ENCODE assay signal across 8 cellular contexts in the genomic region with DNA sequence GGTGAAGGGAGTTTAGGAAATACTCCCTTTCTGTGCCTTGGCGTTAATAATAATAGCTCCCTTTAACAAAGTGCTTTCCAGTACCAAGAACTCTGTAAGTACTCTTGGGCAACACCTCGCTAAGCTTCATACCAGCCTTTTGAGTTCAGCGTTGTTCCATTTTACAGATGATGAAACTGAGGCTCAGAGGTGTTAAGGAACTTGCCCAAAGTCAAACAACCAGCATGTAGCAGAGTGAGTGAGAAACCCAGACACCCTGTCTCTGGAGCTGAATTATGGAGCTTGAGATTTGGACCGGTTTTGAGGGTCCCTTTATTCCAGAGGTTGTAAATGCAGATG. TPM values are rescaled to one million over a fixed set of nuclear protein-coding genes. Genes with fewer than 3 reads are reported as not detected.
DNase-seq lines count a peak whose midpoint lies in the region; ATAC-seq, FAIRE-seq and TF ChIP-seq lines count a peak whose summit lies in the region.

No MANE protein-coding gene starts in this region.

- no peak for FAIRE-seq in keratinocyte (lab: Jason Lieb, UNC)

- H3K27me3 Mint-ChIP-seq in activated T-helper 2 cell treated with anti-CD3 and anti-CD28 coated beads, Interferon-gamma antibody, Interleukin-2, Interleukin-4, amounts not matched to agents 10 μg/mL and 5 μg/mL and 100 μg/mL, durations not matched to agents 14 hours and 24 hours and 36 hours (ENCODE audit: low read depth) = no peaks in the 10 kb centered on the region

- dilution Hi-C loops in keratinocyte (cut with MboI; ENCODE audit: extremely low pct_ligation_motif_present, low sequenced_read_pairs) = no loop called here

- peak overlapping the region; percentile 91 for H3K27ac Mint-ChIP-seq in activated T-helper 2 cell treated with anti-CD3 and anti-CD28 coated beads, Interferon-gamma antibody, Interleukin-2, Interleukin-4, amounts not matched to agents 10 μg/mL and 5 μg/mL and 100 μg/mL, durations not matched to agents 14 hours and 24 hours and 36 hours

- H3K9me1 ChIP-seq in keratinocyte (ENCODE audit: control insufficient read depth, extremely low read depth, insufficient read depth, low read length) = peaks cover 3% of the 10 kb centered on the region

- peak overlapping the region; percentile 97 for H3K4me3 Mint-ChIP-seq in activated T-helper 2 cell treated with anti-CD3 and anti-CD28 coated beads, Interferon-gamma antibody, Interleukin-2, Interleukin-4, amounts not matched to agents 10 μg/mL and 5 μg/mL and 100 μg/mL, durations not matched to agents 14 hours and 24 hours and 36 hours (ENCODE audit: low read depth)

- peaks cover 27% of the 10 kb centered on the region for H3K4me1 Mint-ChIP-seq in activated T-helper 2 cell treated with anti-CD3 and anti-CD28 coated beads, Interferon-gamma antibody, Interleukin-2, Interleukin-4, amounts not matched to agents 10 μg/mL and 5 μg/mL and 100 μg/mL, durations not matched to agents 14 hours and 24 hours and 36 hours (ENCODE audit: low read depth)

- H3K27me3 ChIP-seq in keratinocyte (ENCODE audit: control insufficient read depth, extremely low read depth, insufficient read depth, low read length) (no peaks in the 10 kb centered on the region), stomach smooth muscle (ENCODE audit: control insufficient read depth in 1 of 2, insufficient read depth in 2 of 2, low read length in 2 of 2) (no peaks in the 10 kb centered on the region)

- peak overlapping the region; percentile 70 to 100 (median 100) for H3K4me3 ChIP-seq in keratinocyte (ENCODE audit: control insufficient read depth in 2 of 3, extremely low read depth in 1 of 3, insufficient read depth in 2 of 3, low read depth in 1 of 3, low read length in 3 of 3)
- H3K4me3 ChIP-seq in stomach smooth muscle (ENCODE audit: low read length in 2 of 2) = peak overlapping the region; percentile 97 to 100

- ATAC-seq in HG02885 (IDR thresholded peaks at IDR 0.05; ENCODE audit: poor library complexity, unreplicated experiment) (no peak), HG03280 (IDR thresholded peaks at IDR 0.05; ENCODE audit: unreplicated experiment) (no peak)

- H3K27ac ChIP-seq in keratinocyte (ENCODE audit: control insufficient read depth, insufficient read depth, low read length) (peak overlapping the region; percentile 92), stomach smooth muscle (ENCODE audit: low read length) (peak overlapping the region; percentile 74)

- H4K20me1 ChIP-seq in keratinocyte (ENCODE audit: control insufficient read depth, extremely low read depth, insufficient read depth, low read length) = peaks cover 12% of the 10 kb centered on the region

- no peaks in the 10 kb centered on the region for H3K9me3 ChIP-seq in keratinocyte (ENCODE audit: control insufficient read depth, low read depth, low read length)
- H3K9me3 ChIP-seq in stomach smooth muscle (ENCODE audit: control insufficient read depth in 2 of 2, low read length in 2 of 2) = no peaks in the 10 kb centered on the region

- H3K9ac ChIP-seq in keratinocyte (ENCODE audit: control insufficient read depth, extremely low read depth, insufficient read depth, low read length) (peak overlapping the region; percentile 96), stomach smooth muscle (ENCODE audit: low read length in 2 of 2) (peak overlapping the region; percentile 93 to 98)

- peak overlapping the region; percentile 91 for H3K4me2 ChIP-seq in keratinocyte (ENCODE audit: control insufficient read depth, extremely low read depth, insufficient read depth, low read depth, low read length)

- H3K4me1 ChIP-seq in keratinocyte (ENCODE audit: control insufficient read depth, extremely low read depth, insufficient read depth, low read length) (peaks cover 33% of the 10 kb centered on the region), stomach smooth muscle (ENCODE audit: control insufficient read depth, insufficient read depth, low read length) (peaks cover 31% of the 10 kb centered on the region)

- H3K36me3 ChIP-seq in keratinocyte (ENCODE audit: control insufficient read depth in 2 of 2, extremely low read depth in 1 of 2, insufficient read depth in 2 of 2, low read length in 2 of 2) (peaks cover 0 to 1% of the 10 kb centered on the region in 2 experiments), stomach smooth muscle (ENCODE audit: control insufficient read depth in 2 of 2, insufficient read depth in 2 of 2, low read length in 2 of 2) (no peaks in the 10 kb centered on the region)

- peaks cover 49% of the 10 kb centered on the region for H3K79me2 ChIP-seq in keratinocyte (ENCODE audit: control insufficient read depth, insufficient read depth, low read length)

- H3K9me3 Mint-ChIP-seq in activated T-helper 2 cell treated with anti-CD3 and anti-CD28 coated beads, Interferon-gamma antibody, Interleukin-2, Interleukin-4, amounts not matched to agents 10 μg/mL and 5 μg/mL and 100 μg/mL, durations not matched to agents 14 hours and 24 hours and 36 hours = no peaks in the 10 kb centered on the region

- TF ChIP-seq CTCF in keratinocyte (optimal IDR thresholded peaks at IDR 0.05 in 1 of 3, IDR thresholded peaks at IDR 0.05 in 1 of 3, conservative IDR thresholded peaks at IDR 0.05 in 1 of 3; ENCODE audit: extremely low read depth in 1 of 3, insufficient read depth in 2 of 3, low read length in 3 of 3) = no peak

- H2AFZ ChIP-seq in keratinocyte (ENCODE audit: control insufficient read depth, low read length) = peak overlapping the region; percentile 98

- peak; percentile 31 for DNase-seq in NCI-H2227 (lab: John Stamatoyannopoulos, UW; ENCODE audit: unreplicated experiment)
- DNase-seq in NCI-H2227 treated with DMSO at 0.1 percent for 48 hours (lab: John Stamatoyannopoulos, UW) = no peak
- no peak for DNase-seq in activated T-helper 2 cell treated with anti-CD3 and anti-CD28 coated beads, Interferon-gamma antibody, Interleukin-2, Interleukin-4, amounts not matched to agents 10 μg/mL and 5 μg/mL and 100 μg/mL, durations not matched to agents 14 hours and 24 hours and 36 hours (ENCODE audit: low spot score)
- no peak for DNase-seq in keratinocyte (ENCODE audit: low read depth, low spot score)
- no peak for DNase-seq in NCI-H526 (lab: John Stamatoyannopoulos, UW)

- peaks cover 11% of the 10 kb centered on the region for H3K36me3 Mint-ChIP-seq in activated T-helper 2 cell treated with anti-CD3 and anti-CD28 coated beads, Interferon-gamma antibody, Interleukin-2, Interleukin-4, amounts not matched to agents 10 μg/mL and 5 μg/mL and 100 μg/mL, durations not matched to agents 14 hours and 24 hours and 36 hours (ENCODE audit: low read depth)

- intact Hi-C loops in activated T-helper 2 cell treated with anti-CD3 and anti-CD28 coated beads, Interferon-gamma antibody, Interleukin-2, Interleukin-4, amounts not matched to agents 10 μg/mL and 5 μg/mL and 100 μg/mL, durations not matched to agents 14 hours and 24 hours and 36 hours (cut with micrococcal nuclease) = loop anchor here (5.0 kb wide), 1 partner anchor 348 kb away; the partner anchor contains the start of gene KDM8

RNA-seq across cellular contexts. Expression of gene KATNIP, which starts 0.6 kb away (rescaled TPM):
- 14.2 and 17.0 TPM in 2 replicates for total RNA-seq in activated T-helper 2 cell treated with anti-CD3 and anti-CD28 coated beads, Interferon-gamma antibody, Interleukin-2, Interleukin-4, amounts not matched to agents 10 μg/mL and 5 μg/mL and 100 μg/mL, durations not matched to agents 14 hours and 24 hours and 36 hours
- 15.4 to 19.0 TPM (median 19.0 TPM) in 3 replicates for polyA plus RNA-seq in keratinocyte
- polyA plus RNA-seq in keratinocyte (2011; ENCODE audit: low read depth) = 10.9 TPM
- polyA plus RNA-seq in keratinocyte (2011; cell fraction: cytosol; rRNA removed) = 11.5 and 14.2 TPM in 2 replicates
- 60.8 and 79.5 TPM in 2 replicates for polyA plus RNA-seq in keratinocyte (2011; cell fraction: nucleus; rRNA removed)
- polyA plus RNA-seq in keratinocyte (2012; ENCODE audit: low replicate concordance) = 5.9 and 12.7 TPM in 2 replicates
- 32.6 to 54.0 TPM (median 48.7 TPM) in 3 replicates for polyA minus RNA-seq in keratinocyte
- polyA minus RNA-seq in keratinocyte (2011; cell fraction: cytosol; rRNA and poly(A)+ RNA removed) = 13.0 TPM
- polyA minus RNA-seq in keratinocyte (2011; cell fraction: nucleus; rRNA and poly(A)+ RNA removed) = 36.6 and 60.9 TPM in 2 replicates

RNA-seq across cellular contexts. Expression of gene GTF3C1, which starts 0.8 kb away (rescaled TPM):
- total RNA-seq in activated T-helper 2 cell treated with anti-CD3 and anti-CD28 coated beads, Interferon-gamma antibody, Interleukin-2, Interleukin-4, amounts not matched to agents 10 μg/mL and 5 μg/mL and 100 μg/mL, durations not matched to agents 14 hours and 24 hours and 36 hours = 62.2 and 66.9 TPM in 2 replicates
- 23.5 to 33.5 TPM (median 28.3 TPM) in 3 replicates for polyA plus RNA-seq in keratinocyte
- 32.8 TPM for polyA plus RNA-seq in keratinocyte (2011; ENCODE audit: low read depth)
- 13.6 and 22.3 TPM in 2 replicates for polyA plus RNA-seq in keratinocyte (2011; cell fraction: cytosol; rRNA removed)
- polyA plus RNA-seq in keratinocyte (2011; cell fraction: nucleus; rRNA removed) = 138 and 170 TPM in 2 replicates
- polyA plus RNA-seq in keratinocyte (2012; ENCODE audit: low replicate concordance) = 44.8 and 63.8 TPM in 2 replicates
- polyA minus RNA-seq in keratinocyte = 69.6 to 213 TPM (median 80.1 TPM) in 3 replicates
- polyA minus RNA-seq in keratinocyte (2011; cell fraction: cytosol; rRNA and poly(A)+ RNA removed) = 62.9 TPM
- 180 and 212 TPM in 2 replicates for polyA minus RNA-seq in keratinocyte (2011; cell fraction: nucleus; rRNA and poly(A)+ RNA removed)
